Comparison of ENCODE assay signal across 8 cellular contexts in the genomic region with DNA sequence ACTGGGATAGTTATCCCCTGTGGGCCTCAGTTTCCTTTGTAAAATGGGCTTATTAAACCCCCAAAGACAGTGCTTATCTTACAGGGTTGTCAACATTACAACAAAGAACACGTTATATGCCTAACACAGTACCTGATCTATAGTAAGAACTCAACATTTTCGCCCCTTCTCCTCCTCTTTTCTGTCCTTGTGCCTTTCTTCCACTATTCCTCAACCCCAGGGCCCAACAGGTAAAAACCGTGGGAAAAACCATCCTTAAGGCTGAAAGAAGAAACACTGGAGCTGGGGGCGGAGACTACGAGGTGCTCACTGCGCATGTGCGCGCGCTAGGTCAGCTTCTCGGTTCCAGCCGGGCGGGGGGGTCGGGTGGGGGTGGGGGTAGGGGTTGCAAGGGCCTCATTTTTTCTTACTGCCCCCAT. TPM values are rescaled to one million over a fixed set of nuclear protein-coding genes. Genes with fewer than 3 reads are reported as not detected.
A peak's percentile ranks its signal among the peaks of the same experiment; 100 is the strongest.
DNase-seq lines count a peak whose midpoint lies in the region; ATAC-seq and TF ChIP-seq lines count a peak whose summit lies in the region.

No MANE protein-coding gene starts in this region.

- ATAC-seq in HG03103 (IDR thresholded peaks at IDR 0.05; ENCODE audit: low read depth, unreplicated experiment), result peak; percentile 6
- ATAC-seq in gastrocnemius medialis, result peak; percentile 50 to 62

- H3K27ac ChIP-seq in angular gyrus (ENCODE audit: low read depth, low read length) (peak overlapping the region; percentile 85), gastrocnemius medialis (peak overlapping the region; percentile 93 to 98 (median 96))

- H3K27me3 ChIP-seq in gastrocnemius medialis, result no peaks in the 10 kb centered on the region

- TF ChIP-seq POLR2A in gastrocnemius medialis (IDR thresholded peaks at IDR 0.05), result no peak

- in situ Hi-C loops in gastrocnemius medialis (cut with MboI; ENCODE audit: low sequenced_read_pairs in 4 of 4), result no loop called here

- peaks cover 0 to 5% of the 10 kb centered on the region in 2 donors for H3K4me1 ChIP-seq in gastrocnemius medialis

- no peaks in the 10 kb centered on the region for H3K9me3 ChIP-seq in gastrocnemius medialis

- intact Hi-C loops in gastrocnemius medialis (cut with DNase I; ENCODE audit: low total_unique reads), result no loop called here

- DNase-seq in NCI-H2196 treated with DMSO at 0.1 percent for 48 hours (lab: John Stamatoyannopoulos, UW; ENCODE audit: unreplicated experiment), result peak; percentile 68
- DNase-seq in NCI-H2196 (lab: John Stamatoyannopoulos, UW; ENCODE audit: unreplicated experiment), result no peak
- DNase-seq in NCI-H69 (lab: John Stamatoyannopoulos, UW), result peak; percentile 93
- peak; percentile 16 for DNase-seq in iPS DF 4.7 (ENCODE audit: extremely low read depth, low spot score)
- DNase-seq in gastrocnemius medialis, result no peak
- no peak for DNase-seq in cerebellar cortex (ENCODE audit: low spot score)

- no peak for TF ChIP-seq CTCF in gastrocnemius medialis (IDR thresholded peaks at IDR 0.05 in 4 of 5, conservative IDR thresholded peaks at IDR 0.05 in 1 of 5)

- H3K36me3 ChIP-seq in gastrocnemius medialis, result no peaks in the 10 kb centered on the region

- peak overlapping the region; percentile 71 to 85 (median 78) for H3K4me3 ChIP-seq in gastrocnemius medialis

RNA-seq across cellular contexts. Expression of a gene that starts 0.4 kb away (rescaled TPM):
- 10 to 100 TPM; 14.4 to 31.1 (median 26.8) TPM for total RNA-seq in gastrocnemius medialis

Comparison
In these comparisons a context has a peak if more than half of its experiments do, and no peak if none do; other contexts are left out.
1. DNase-seq: peak in NCI-H2196 treated with DMSO at 0.1 percent for 48 hours (single experiment), NCI-H69 (single experiment) and iPS DF 4.7 (single experiment); none in NCI-H2196 (single experiment), gastrocnemius medialis (0 of 2) and cerebellar cortex (single experiment).